Comparison of ENCODE assay signal across 1 cellular context in genomic region chr10:123841560-123841959, GRCh38.
TF ChIP-seq lines count a peak whose summit lies in the region.

No MANE protein-coding gene starts in this region.

TF ChIP-seq in H1, 55 proteins besides CTCF, POLR2A, EP300 and RAD21:
- TF ChIP-seq ATF3 (IDR thresholded peaks at IDR 0.05; ENCODE audit: insufficient read depth, low read depth, low read length) (no peak), CEBPB (IDR thresholded peaks at IDR 0.05; ENCODE audit: low read depth, low read length) (no peak), GTF2F1 (IDR thresholded peaks at IDR 0.05; ENCODE audit: borderline replicate concordance, low read depth, low read length) (no peak), NANOG (IDR thresholded peaks at IDR 0.05; ENCODE audit: insufficient read depth, low read depth, low read length, poor library complexity, severe bottlenecking) (no peak), SRF (IDR thresholded peaks at IDR 0.05; ENCODE audit: low read depth, low read length) (no peak), MAX (IDR thresholded peaks at IDR 0.05) (no peak), JUND (IDR thresholded peaks at IDR 0.05; ENCODE audit: low read length) (no peak), SUZ12 (IDR thresholded peaks at IDR 0.05; ENCODE audit: low read length) (no peak), TBP (IDR thresholded peaks at IDR 0.05; ENCODE audit: low read depth, low read length) (no peak), HDAC6 (IDR thresholded peaks at IDR 0.05; ENCODE audit: low read depth, low read length) (no peak), SP1 (IDR thresholded peaks at IDR 0.05; ENCODE audit: low read depth, low read length) (no peak), RNF2 (IDR thresholded peaks at IDR 0.05; ENCODE audit: borderline replicate concordance, low read depth, low read length, missing control alignments, poor library complexity, severe bottlenecking) (no peak), FOSL1 (IDR thresholded peaks at IDR 0.05; ENCODE audit: insufficient read depth, low read depth, low read length) (no peak), TEAD4 (IDR thresholded peaks at IDR 0.05; ENCODE audit: low read depth, low read length) (no peak), RFX5 (IDR thresholded peaks at IDR 0.05; ENCODE audit: borderline replicate concordance, low read depth, low read length) (no peak), ASH2L (IDR thresholded peaks at IDR 0.05; ENCODE audit: low read length) (no peak), SIN3A (conservative IDR thresholded peaks at IDR 0.05 in 1 of 2, IDR thresholded peaks at IDR 0.05 in 1 of 2; ENCODE audit: low read depth in 1 of 2, low read length in 2 of 2) (no peak), BRCA1 (IDR thresholded peaks at IDR 0.05; ENCODE audit: low read depth, low read length) (no peak)
- TF ChIP-seq, protein P1, sequence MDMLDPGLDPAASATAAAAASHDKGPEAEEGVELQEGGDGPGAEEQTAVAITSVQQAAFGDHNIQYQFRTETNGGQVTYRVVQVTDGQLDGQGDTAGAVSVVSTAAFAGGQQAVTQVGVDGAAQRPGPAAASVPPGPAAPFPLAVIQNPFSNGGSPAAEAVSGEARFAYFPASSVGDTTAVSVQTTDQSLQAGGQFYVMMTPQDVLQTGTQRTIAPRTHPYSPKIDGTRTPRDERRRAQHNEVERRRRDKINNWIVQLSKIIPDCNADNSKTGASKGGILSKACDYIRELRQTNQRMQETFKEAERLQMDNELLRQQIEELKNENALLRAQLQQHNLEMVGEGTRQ (IDR thresholded peaks at IDR 0.05; ENCODE audit: low read length), result no peak
TF ChIP-seq in H1: peak in this region for 0.
